10 cellular contexts compared by ENCODE assay signal in the genomic region with DNA sequence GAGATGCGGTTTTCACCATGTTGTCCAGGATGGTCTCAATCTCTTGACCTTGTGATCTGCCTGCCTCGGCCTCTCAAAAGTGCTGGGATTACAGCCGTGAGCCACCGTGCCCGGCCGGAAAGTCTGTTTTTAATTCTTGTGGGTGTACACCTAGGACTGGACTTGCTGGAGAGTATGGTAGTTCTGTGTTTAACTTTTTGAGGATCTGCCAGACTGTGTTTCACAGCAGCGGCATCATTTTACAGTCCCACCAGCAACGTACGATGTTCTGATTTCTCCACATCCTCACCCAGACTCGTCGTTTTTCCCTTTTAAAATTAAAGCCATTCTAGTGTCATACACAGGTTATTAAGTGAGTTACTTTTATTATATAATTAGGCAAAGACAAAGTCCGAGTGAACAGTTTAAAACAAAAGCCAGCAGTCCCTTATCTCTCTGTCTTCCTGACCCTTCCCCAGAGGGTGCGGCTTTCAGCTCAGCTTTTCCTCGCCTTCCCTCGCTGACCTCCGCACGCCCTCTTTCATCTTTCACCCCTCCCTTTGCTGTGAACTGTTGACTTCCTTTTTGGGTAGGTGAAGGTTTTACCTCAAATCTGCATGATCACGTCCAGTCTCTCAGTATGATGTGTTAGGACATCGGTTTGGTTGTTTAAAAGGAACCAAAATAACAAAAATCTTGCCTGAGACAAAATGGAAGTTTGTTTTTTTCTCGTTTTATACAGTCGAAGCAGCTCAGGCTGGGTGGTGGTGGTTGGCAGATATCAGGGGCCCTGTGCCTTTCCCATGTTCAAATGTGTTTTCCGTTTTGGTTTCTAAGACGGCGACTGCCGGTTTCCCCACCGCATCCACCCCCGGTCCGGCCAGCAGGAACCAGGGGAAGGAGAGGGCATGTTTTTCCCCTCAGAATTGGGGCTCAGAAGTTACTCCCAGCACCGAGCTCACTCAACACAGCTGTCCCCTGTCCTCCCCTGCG. TPM values are rescaled to one million over a fixed set of nuclear protein-coding genes. Genes with fewer than 3 reads are reported as not detected.
DNase-seq lines count a peak whose midpoint lies in the region; ATAC-seq, FAIRE-seq and TF ChIP-seq lines count a peak whose summit lies in the region.
"Had no signal": no experiment of that assay in that cellular context is flagged by ENCODE, and none has a peak within 500 bp of the region (broad histone marks: within the 10 kb centered on the region; RNA-seq: fewer than 3 reads in every experiment).

No MANE protein-coding gene starts in this region.

- H3K36me3 ChIP-seq in left ventricle myocardium inferior: peaks cover 66% of the 10 kb centered on the region

- no peak for TF ChIP-seq CTCF in left ventricle myocardium inferior (IDR thresholded peaks at IDR 0.05; ENCODE audit: borderline replicate concordance)

- peaks cover 20% of the 10 kb centered on the region for H3K4me1 ChIP-seq in left ventricle myocardium inferior

- ATAC-seq in stimulated activated effector memory CD8-positive, alpha-beta T cell treated with anti-CD3 and anti-CD28 coated beads, Interleukin-12 subunit alpha, Interleukin-12 subunit beta, amount 100 ng/mL, for 72 hours: peak; percentile 92
- ATAC-seq in HG02981 (IDR thresholded peaks at IDR 0.05; ENCODE audit: unreplicated experiment): no peak
- no peak for ATAC-seq in HG02938 (IDR thresholded peaks at IDR 0.05; ENCODE audit: unreplicated experiment)

- H3K27ac Mint-ChIP-seq in activated CD4-positive, alpha-beta T cell treated with anti-CD3 and anti-CD28 coated beads, Interleukin-2, amount 10 ng/mL, durations not matched to agents 7 days and 5 days: peak overlapping the region; percentile 94
- H3K27ac Mint-ChIP-seq in stimulated activated effector memory CD8-positive, alpha-beta T cell treated with anti-CD3 and anti-CD28 coated beads, Interleukin-12 subunit alpha, Interleukin-12 subunit beta, amount 100 ng/mL, for 72 hours: peak overlapping the region; percentile 75

- no peaks in the 10 kb centered on the region for H3K36me3 Mint-ChIP-seq in activated CD4-positive, alpha-beta T cell treated with anti-CD3 and anti-CD28 coated beads, Interleukin-2, amount 10 ng/mL, durations not matched to agents 7 days and 5 days (ENCODE audit: low read depth)
- H3K36me3 Mint-ChIP-seq in stimulated activated effector memory CD8-positive, alpha-beta T cell treated with anti-CD3 and anti-CD28 coated beads, Interleukin-12 subunit alpha, Interleukin-12 subunit beta, amount 100 ng/mL, for 72 hours: peaks cover 16% of the 10 kb centered on the region

- peak; percentile 90 for FAIRE-seq in GM19239 (lab: Jason Lieb, UNC)

- H3K27ac ChIP-seq in left ventricle myocardium inferior (replicated peaks): peak overlapping the region; percentile 62
- H3K27ac ChIP-seq: PC-9 had no signal

- no peaks in the 10 kb centered on the region for H3K27me3 ChIP-seq in left ventricle myocardium inferior (ENCODE audit: low read depth)

- POLR2A ChIA-PET in activated CD4-positive, alpha-beta T cell treated with anti-CD3 and anti-CD28 coated beads, Interleukin-2, amount 10 ng/mL, durations not matched to agents 7 days and 5 days (lab: Charles Lee): no interaction called here

- no peaks in the 10 kb centered on the region for H3K9me3 Mint-ChIP-seq in activated CD4-positive, alpha-beta T cell treated with anti-CD3 and anti-CD28 coated beads, Interleukin-2, amount 10 ng/mL, durations not matched to agents 7 days and 5 days
- no peaks in the 10 kb centered on the region for H3K9me3 Mint-ChIP-seq in stimulated activated effector memory CD8-positive, alpha-beta T cell treated with anti-CD3 and anti-CD28 coated beads, Interleukin-12 subunit alpha, Interleukin-12 subunit beta, amount 100 ng/mL, for 72 hours

- peak overlapping the region; percentile 58 for H3K4me3 Mint-ChIP-seq in activated CD4-positive, alpha-beta T cell treated with anti-CD3 and anti-CD28 coated beads, Interleukin-2, amount 10 ng/mL, durations not matched to agents 7 days and 5 days
- H3K4me3 Mint-ChIP-seq in stimulated activated effector memory CD8-positive, alpha-beta T cell treated with anti-CD3 and anti-CD28 coated beads, Interleukin-12 subunit alpha, Interleukin-12 subunit beta, amount 100 ng/mL, for 72 hours: peak overlapping the region; percentile 63

- CTCF ChIA-PET in activated CD4-positive, alpha-beta T cell treated with anti-CD3 and anti-CD28 coated beads, Interleukin-2, amount 10 ng/mL, durations not matched to agents 7 days and 5 days (lab: Charles Lee): no interaction called here

- DNase-seq in GM19239 (ENCODE audit: insufficient read length, low spot score) (peak; percentile 48), left ventricle myocardium inferior (no peak), mesenteric fat pad (ENCODE audit: low spot score) (no peak), SW 1271 (lab: John Stamatoyannopoulos, UW) (no peak)
- DNase-seq in activated CD4-positive, alpha-beta T cell treated with anti-CD3 and anti-CD28 coated beads, Interleukin-2, amount 10 ng/mL, durations not matched to agents 7 days and 5 days: peak; percentile 43
- peak in 1 of 2 donors; percentile 56 for DNase-seq in stimulated activated effector memory CD8-positive, alpha-beta T cell treated with anti-CD3 and anti-CD28 coated beads, Interleukin-12 subunit alpha, Interleukin-12 subunit beta, amount 100 ng/mL, for 72 hours (ENCODE audit: low spot score in 2 of 2)
- DNase-seq: PC-9 had no signal

- H3K4me1 Mint-ChIP-seq in activated CD4-positive, alpha-beta T cell treated with anti-CD3 and anti-CD28 coated beads, Interleukin-2, amount 10 ng/mL, durations not matched to agents 7 days and 5 days: peaks cover 28% of the 10 kb centered on the region
- peaks cover 10% of the 10 kb centered on the region for H3K4me1 Mint-ChIP-seq in stimulated activated effector memory CD8-positive, alpha-beta T cell treated with anti-CD3 and anti-CD28 coated beads, Interleukin-12 subunit alpha, Interleukin-12 subunit beta, amount 100 ng/mL, for 72 hours

- intact Hi-C loops in left ventricle myocardium inferior (cut with micrococcal nuclease): no loop called here

- H3K4me3 ChIP-seq in left ventricle myocardium inferior: peak overlapping the region; percentile 49
- H3K4me3 ChIP-seq: PC-9 had no signal

- H3K27me3 Mint-ChIP-seq in activated CD4-positive, alpha-beta T cell treated with anti-CD3 and anti-CD28 coated beads, Interleukin-2, amount 10 ng/mL, durations not matched to agents 7 days and 5 days: no peaks in the 10 kb centered on the region

- H3K9me3 ChIP-seq in left ventricle myocardium inferior (replicated peaks): no peaks in the 10 kb centered on the region

RNA-seq across cellular contexts. Expression of gene FAM234A, which starts 18.0 kb away (rescaled TPM):
- total RNA-seq in activated CD4-positive, alpha-beta T cell treated with anti-CD3 and anti-CD28 coated beads, Interleukin-2, amount 10 ng/mL, durations not matched to agents 7 days and 5 days: 10 to 100 TPM; 16.0 to 19.6 TPM
- total RNA-seq in left ventricle myocardium inferior (135 TPM), mesenteric fat pad (90.6 TPM)

RNA-seq across cellular contexts. Expression of gene RGS11, which starts 23.1 kb away (rescaled TPM):
- total RNA-seq in activated CD4-positive, alpha-beta T cell treated with anti-CD3 and anti-CD28 coated beads, Interleukin-2, amount 10 ng/mL, durations not matched to agents 7 days and 5 days: not detected
- total RNA-seq in left ventricle myocardium inferior: 16.4 TPM
- total RNA-seq in mesenteric fat pad: 21.4 TPM
- total RNA-seq: PC-9 had no signal

RNA-seq across cellular contexts. Expression of gene LUC7L, which starts 23.4 kb away (rescaled TPM):
- 10 to 100 TPM; 52.6 to 53.7 TPM for total RNA-seq in activated CD4-positive, alpha-beta T cell treated with anti-CD3 and anti-CD28 coated beads, Interleukin-2, amount 10 ng/mL, durations not matched to agents 7 days and 5 days
- total RNA-seq in left ventricle myocardium inferior (23.3 TPM), mesenteric fat pad (56.7 TPM)

RNA-seq across cellular contexts. Expression of gene ARHGDIG, which starts 27.7 kb away (rescaled TPM):
- not detected for total RNA-seq in activated CD4-positive, alpha-beta T cell treated with anti-CD3 and anti-CD28 coated beads, Interleukin-2, amount 10 ng/mL, durations not matched to agents 7 days and 5 days
- total RNA-seq in left ventricle myocardium inferior: 7.0 TPM
- 8.6 TPM for total RNA-seq in mesenteric fat pad
- total RNA-seq: PC-9 had no signal

RNA-seq across cellular contexts. Expression of gene PDIA2, which starts 30.3 kb away (rescaled TPM):
- not detected for total RNA-seq in activated CD4-positive, alpha-beta T cell treated with anti-CD3 and anti-CD28 coated beads, Interleukin-2, amount 10 ng/mL, durations not matched to agents 7 days and 5 days
- 1.6 TPM for total RNA-seq in left ventricle myocardium inferior
- 2.2 TPM for total RNA-seq in mesenteric fat pad
- total RNA-seq: epithelial cell of proximal tubule, PC-9 had no signal

Comparison
In these comparisons a context has a peak if more than half of its experiments do, and no peak if none do; other contexts are left out.
1. DNase-seq: peak in GM19239 (single experiment) and activated CD4-positive, alpha-beta T cell treated with anti-CD3 and anti-CD28 coated beads, Interleukin-2, amount 10 ng/mL, durations not matched to agents 7 days and 5 days (single experiment); none in left ventricle myocardium inferior (single experiment), mesenteric fat pad (single experiment) and SW 1271 (0 of 2).
2. RNA of gene RGS11, which starts 23.1 kb away (total RNA-seq): 21.4 TPM in mesenteric fat pad (single experiment) and 16.4 TPM in left ventricle myocardium inferior (single experiment); not detected in activated CD4-positive, alpha-beta T cell treated with anti-CD3 and anti-CD28 coated beads, Interleukin-2, amount 10 ng/mL, durations not matched to agents 7 days and 5 days; every median in the first group is over 10 times any median in the second.